16 cellular contexts compared by ENCODE assay signal in genomic region chr6:53033764-53034163, GRCh38. TPM values are rescaled to one million over a fixed set of nuclear protein-coding genes. Genes with fewer than 3 reads are reported as not detected.
DNase-seq lines count a peak whose midpoint lies in the region; ATAC-seq and TF ChIP-seq lines count a peak whose summit lies in the region.
"Had no signal": no experiment of that assay in that cellular context is flagged by ENCODE, and none has a peak within 500 bp of the region (broad histone marks: within the 10 kb centered on the region; RNA-seq: fewer than 3 reads in every experiment).

No MANE protein-coding gene starts in this region.

- H3K4me1 ChIP-seq in heart left ventricle = peaks cover 0 to 52% (median 25%) of the 10 kb centered on the region in 12 donors
- H3K4me1 ChIP-seq in ovary (ENCODE audit: insufficient read depth) = peaks cover 9% of the 10 kb centered on the region

- no peak overlapping the region for H3K27ac ChIP-seq in brain microvascular endothelial cell
- peak overlapping the region in 7 of 12 donors; percentile 32 to 62 (median 55) for H3K27ac ChIP-seq in heart left ventricle
- peak overlapping the region; percentile 15 to 31 for H3K27ac ChIP-seq in ovary
- H3K27ac ChIP-seq: HL-60 had no signal

- H3K27me3 ChIP-seq in brain microvascular endothelial cell (replicated peaks) (no peaks in the 10 kb centered on the region), heart left ventricle (no peaks in the 10 kb centered on the region), ovary (no peaks in the 10 kb centered on the region)
- H3K27me3 ChIP-seq: thyroid gland had no signal

- no peak for TF ChIP-seq POLR2A in heart left ventricle (IDR thresholded peaks at IDR 0.05)
- TF ChIP-seq POLR2A in ovary (IDR thresholded peaks at IDR 0.05) = no peak

- in situ Hi-C loops in brain microvascular endothelial cell (cut with HindIII; ENCODE audit: low pct_ligation_motif_present, low sequenced_read_pairs) = no loop called here

- H3K4me3 ChIP-seq in brain microvascular endothelial cell (ENCODE audit: low read depth, low read length) (no peak overlapping the region), heart left ventricle (no peak overlapping the region), ovary (no peak overlapping the region)
- H3K4me3 ChIP-seq: thyroid gland had no signal

- peak; percentile 40 for DNase-seq in AG08396 (ENCODE audit: low spot score)
- DNase-seq in brain microvascular endothelial cell = peak; percentile 60
- DNase-seq in heart left ventricle = no peak
- DNase-seq in ovary = peak in 1 of 5 donors; percentile 21
- DNase-seq in NK-92 treated with Interleukin-12 subunit alpha and Interleukin-12 subunit beta, amount 100 ng/mL, for 24 hours (lab: John Stamatoyannopoulos, UW) = no peak
- DNase-seq in NCI-H774 (lab: John Stamatoyannopoulos, UW) = no peak
- DNase-seq: activated naive CD8-positive, alpha-beta T cell treated with anti-CD3 and anti-CD28 coated beads for 36 hours; DND-41; erythroblast; MM.1S; posterior cingulate gyrus; thyroid gland had no signal

- no peak for TF ChIP-seq EP300 in ovary (IDR thresholded peaks at IDR 0.05)

- intact Hi-C loops in heart left ventricle (cut with DNase I) (no loop called here), ovary (cut with DNase I) (no loop called here)

- ATAC-seq in heart left ventricle (peak in 2 of 4 donors; percentile 16 to 25), GM21717 (IDR thresholded peaks at IDR 0.05; ENCODE audit: unreplicated experiment) (no peak), GM18870 (IDR thresholded peaks at IDR 0.05; ENCODE audit: unreplicated experiment) (no peak)
- ATAC-seq: Panc1 had no signal

- H3K9me3 ChIP-seq in heart left ventricle = no peaks in the 10 kb centered on the region
- H3K9me3 ChIP-seq in ovary = no peaks in the 10 kb centered on the region
- H3K9me3 ChIP-seq: thyroid gland had no signal

- TF ChIP-seq CTCF in brain microvascular endothelial cell (IDR thresholded peaks at IDR 0.05; ENCODE audit: low read depth, low read length, missing control alignments) (no peak), heart left ventricle (IDR thresholded peaks at IDR 0.05) (no peak), ovary (IDR thresholded peaks at IDR 0.05) (no peak)

- WGBS in heart left ventricle, 4 donors = 39 to 51% (median 47%) methylated on average over 4 of the region's 4 CpGs
- WGBS in ovary, 3 donors = 4 to 9% (median 7%) methylated on average over 4 of the region's 4 CpGs

- H3K36me3 ChIP-seq in brain microvascular endothelial cell (replicated peaks) (no peaks in the 10 kb centered on the region), heart left ventricle (peaks cover 0 to 79% (median 38%) of the 10 kb centered on the region in 9 donors), ovary (peaks cover 2% of the 10 kb centered on the region)

RNA-seq across cellular contexts. Expression of gene CILK1, which starts 27.9 kb away (rescaled TPM):
- total RNA-seq in heart left ventricle (10 to 100 TPM in 3 of 9 donors, 1 to 10 TPM in 6; 3.9 to 16.6 (median 9.6) TPM), ovary (10 to 100 TPM in 4 of 7 donors, 1 to 10 TPM in 3; 7.6 to 13.8 (median 10.1) TPM)
- polyA plus RNA-seq in heart left ventricle (1 to 10 TPM; 2.5 to 2.6 TPM), ovary (10 to 100 TPM in 1 of 2 donors, 1 to 10 TPM in 1; 8.3 to 15.3 TPM)

RNA-seq across cellular contexts. Expression of gene FBXO9, which starts 31.4 kb away (rescaled TPM):
- total RNA-seq in heart left ventricle (10 to 100 TPM; 15.4 to 98.9 (median 70.4) TPM), ovary (10 to 100 TPM; 39.5 to 86.3 (median 75.3) TPM)
- polyA plus RNA-seq in heart left ventricle (10 to 100 TPM in 1 of 2 donors, 1 to 10 TPM in 1; 9.0 to 45.4 TPM), ovary (10 to 100 TPM; 31.6 to 71.6 TPM)

RNA-seq across cellular contexts. Expression of gene GSTA4, which starts 38.7 kb away (rescaled TPM):
- total RNA-seq in heart left ventricle (10 to 100 TPM in 8 of 9 donors, 1 to 10 TPM in 1; 8.5 to 17.0 (median 12.5) TPM), ovary (10 to 100 TPM; 23.0 to 36.7 (median 29.8) TPM)
- polyA plus RNA-seq in heart left ventricle (10 to 100 TPM in 1 of 2 donors, 1 to 10 TPM in 1; 9.8 to 10.5 TPM), ovary (100 to 1,000 TPM in 1 of 2 donors, 10 to 100 TPM in 1; 45.6 to 309 TPM)

Comparison
In these comparisons a context has a peak if more than half of its experiments do, and no peak if none do; other contexts are left out.
1. DNase-seq: peak in AG08396 (single experiment) and brain microvascular endothelial cell (single experiment); none in heart left ventricle (0 of 5), NK-92 treated with Interleukin-12 subunit alpha and Interleukin-12 subunit beta, amount 100 ng/mL, for 24 hours (single experiment) and NCI-H774 (single experiment).